16 cellular contexts compared by ENCODE assay signal in genomic region chr14:105541218-105541617, GRCh38.
DNase-seq lines count a peak whose midpoint lies in the region; TF ChIP-seq lines count a peak whose summit lies in the region.
"Had no signal": no experiment of that assay in that cellular context is flagged by ENCODE, and none has a peak within 500 bp of the region (broad histone marks: within the 10 kb centered on the region; RNA-seq: fewer than 3 reads in every experiment).

No MANE protein-coding gene starts in this region.

- DNase-seq in coronary artery (ENCODE audit: low spot score) (peak; percentile 67), amygdala (lab: John Stamatoyannopoulos, UW) (no peak), tibial artery (no peak)
- DNase-seq in activated CD4-positive, alpha-beta T cell treated with anti-CD3 and anti-CD28 coated beads, Interleukin-2, amount 50 U/mL, for 4 hours = no peak
- DNase-seq: 8988T; ACHN; BE2C; C1 segment of cervical spinal cord; CD4-positive, CD25-positive, alpha-beta regulatory T cell; CD8-positive, alpha-beta memory T cell; COR-L47; DMS 273 treated with DMSO at 0.1 percent for 48 hours; DMS153; DMS79 treated with DMSO at 0.1 percent for 48 hours; GF-D8 had no signal

- no peaks in the 10 kb centered on the region for H3K27me3 ChIP-seq in BLaER1 treated with 17β-estradiol and CSF1 and Interleukin-3, amounts not matched to agents 10 nM and 100 nM
- H3K27me3 ChIP-seq in tibial artery = peaks cover 0 to 32% of the 10 kb centered on the region in 2 donors

- no peak overlapping the region for H3K4me3 ChIP-seq in BLaER1 treated with 17β-estradiol and CSF1 and Interleukin-3, amounts not matched to agents 10 nM and 100 nM
- H3K4me3 ChIP-seq in coronary artery = no peak overlapping the region
- H3K4me3 ChIP-seq in tibial artery = no peak overlapping the region

- intact Hi-C loops in tibial artery (cut with DNase I; ENCODE audit: low total_unique reads) = no loop called here

- TF ChIP-seq CTCF in coronary artery (IDR thresholded peaks at IDR 0.05) (no peak), tibial artery (IDR thresholded peaks at IDR 0.05) (no peak)

- peaks cover 17 to 29% (median 21%) of the 10 kb centered on the region in 11 experiments for H3K9me3 ChIP-seq in BLaER1 treated with 17β-estradiol and CSF1 and Interleukin-3, amounts not matched to agents 10 nM and 100 nM (replicated peaks in 1 of 11)
- peaks cover 0 to 10% (median 2%) of the 10 kb centered on the region in 3 donors for H3K9me3 ChIP-seq in tibial artery
- H3K9me3 ChIP-seq: BE2C had no signal

- no peak overlapping the region for H3K27ac ChIP-seq in BLaER1 treated with 17β-estradiol and CSF1 and Interleukin-3, amounts not matched to agents 10 nM and 100 nM
- H3K27ac ChIP-seq in coronary artery (no peak overlapping the region), tibial artery (no peak overlapping the region)

- H3K9ac ChIP-seq in BLaER1 treated with 17β-estradiol and CSF1 and Interleukin-3, amounts not matched to agents 10 nM and 100 nM = peak overlapping the region in 1 of 11 experiments; percentile 19; a peak in 1 of 22 replicates

- H3K4me1 ChIP-seq in BLaER1 treated with 17β-estradiol and CSF1 and Interleukin-3, amounts not matched to agents 10 nM and 100 nM = peaks cover 9 to 31% (median 22%) of the 10 kb centered on the region in 10 experiments
- H3K4me1 ChIP-seq in tibial artery = peaks cover 0 to 6% (median 2%) of the 10 kb centered on the region in 4 donors
- H3K4me1 ChIP-seq: BE2C had no signal

- H3K36me3 ChIP-seq in BLaER1 treated with 17β-estradiol and CSF1 and Interleukin-3, amounts not matched to agents 10 nM and 100 nM = peaks cover 0 to 7% (median 0%) of the 10 kb centered on the region in 11 experiments; a peak in 2 of 22 replicates
- H3K36me3 ChIP-seq in tibial artery = no peaks in the 10 kb centered on the region
- H3K36me3 ChIP-seq: BE2C had no signal

- peaks cover 0 to 6% (median 0%) of the 10 kb centered on the region in 11 experiments; a peak in 2 of 22 replicates for H4K20me1 ChIP-seq in BLaER1 treated with 17β-estradiol and CSF1 and Interleukin-3, amounts not matched to agents 10 nM and 100 nM

- peak overlapping the region; percentile 27 to 56 (median 37); a peak in 19 of 22 replicates for H3K4me2 ChIP-seq in BLaER1 treated with 17β-estradiol and CSF1 and Interleukin-3, amounts not matched to agents 10 nM and 100 nM
